In genomic region chr15:69153067-69153466, GRCh38 we compare ENCODE assay signal across 26 cellular contexts.
"Had no signal": no experiment of that assay in that cellular context is flagged by ENCODE, and none has a peak within 500 bp of the region (broad histone marks: within the 10 kb centered on the region; RNA-seq: fewer than 3 reads in every experiment).

No MANE protein-coding gene starts in this region.

- ATAC-seq: stimulated activated effector memory CD8-positive, alpha-beta T cell treated with anti-CD3 and anti-CD28 coated beads, Interleukin-12 subunit alpha, Interleukin-12 subunit beta, amount 100 ng/mL, for 72 hours; stimulated activated memory B cell treated with anti-CD40 and anti-IgM and Interleukin-4, amounts not matched to agents 10 μg/mL and 1 μg/mL and 100 μg/mL, for 72 hours; stimulated activated naive B cell treated with anti-CD40 and anti-IgM and Interleukin-4, amounts not matched to agents 10 μg/mL and 1 μg/mL and 100 μg/mL, for 72 hours; stimulated activated naive CD8-positive, alpha-beta T cell treated with anti-CD3 and anti-CD28 coated beads, Interleukin-15, amount 100 ng/mL, for 72 hours; stimulated activated naive CD8-positive, alpha-beta T cell treated with anti-CD3 and anti-CD28 coated beads, Interleukin-15, Interleukin-2, amounts not matched to agents 100 U/mL and 50 U/mL, for 24 hours; upper lobe of right lung had no signal

- H3K4me3 ChIP-seq: stomach, suprapubic skin, testis, thoracic aorta, thyroid gland, tibial artery, tibial nerve, transverse colon, upper lobe of left lung, upper lobe of right lung, uterus, vagina had no signal

- FAIRE-seq: urothelium cell line had no signal

- H3K4me1 ChIP-seq: suprapubic skin, testis, thyroid gland, tibial artery, tibial nerve, transverse colon, upper lobe of right lung, uterus, vagina had no signal

- H3K27ac ChIP-seq: stomach, suprapubic skin, testis, thoracic aorta, thyroid gland, tibial artery, tibial nerve, transverse colon, upper lobe of left lung, upper lobe of right lung, uterus, vagina had no signal

- H3K36me3 ChIP-seq: stomach, suprapubic skin, thoracic aorta, thyroid gland, tibial artery, tibial nerve, transverse colon, upper lobe of left lung, upper lobe of right lung, uterus, vagina had no signal

- DNase-seq: stimulated activated CD4-positive, alpha-beta T cell treated with anti-CD3 and anti-CD28 coated beads, Interleukin-2, amount 100 ng/mL, for 48 hours; stimulated activated CD4-positive, alpha-beta T cell treated with anti-CD3 and anti-CD28 coated beads, Interleukin-4, amount 100 ng/mL, for 1 hour; stimulated activated CD4-positive, alpha-beta T cell treated with anti-CD3 and anti-CD28 coated beads, Interleukin-4, amount 100 ng/mL, for 24 hours; stimulated activated CD4-positive, alpha-beta T cell treated with anti-CD3 and anti-CD28 coated beads, Interleukin-4, amount 100 ng/mL, for 4 hours; stimulated activated CD8-positive, alpha-beta memory T cell treated with anti-CD3 and anti-CD28 coated beads, Interleukin-4, amount 100 ng/mL, for 48 hours; stimulated activated naive B cell treated with anti-CD40 and anti-IgM and Interleukin-4, amounts not matched to agents 10 μg/mL and 1 μg/mL and 100 μg/mL, for 72 hours; stimulated activated naive CD4-positive, alpha-beta T cell; stimulated activated naive CD4-positive, alpha-beta T cell treated with Interleukin-2 at 50 U/mL for 16 hours; stimulated activated naive CD8-positive, alpha-beta T cell treated with anti-CD3 and anti-CD28 coated beads, Interleukin-15, amount 100 ng/mL, for 72 hours; stimulated activated naive CD8-positive, alpha-beta T cell treated with anti-CD3 and anti-CD28 coated beads, Interleukin-15, Interleukin-2, amounts not matched to agents 100 U/mL and 50 U/mL, for 24 hours; stomach; substantia nigra; testis; thyroid gland; tibial artery; transverse colon; upper lobe of left lung; upper lobe of right lung; uterus had no signal

- H3K27me3 ChIP-seq: testis, thyroid gland, transverse colon, upper lobe of left lung, upper lobe of right lung, uterus, vagina had no signal

- H3K9me3 ChIP-seq: stomach, suprapubic skin, testis, thoracic aorta, thyroid gland, tibial artery, tibial nerve, transverse colon, upper lobe of left lung, upper lobe of right lung, uterus, vagina had no signal
